ENCODE assay signal across 25 cellular contexts in genomic region chr13:110294146-110294545, GRCh38. TPM values are rescaled to one million over a fixed set of nuclear protein-coding genes. Genes with fewer than 3 reads are reported as not detected.
DNase-seq lines count a peak whose midpoint lies in the region; ATAC-seq, FAIRE-seq and TF ChIP-seq lines count a peak whose summit lies in the region.
"Had no signal": no experiment of that assay in that cellular context is flagged by ENCODE, and none has a peak within 500 bp of the region (broad histone marks: within the 10 kb centered on the region; RNA-seq: fewer than 3 reads in every experiment).

No MANE protein-coding gene starts in this region.

- no peaks in the 10 kb centered on the region for H3K27me3 Mint-ChIP-seq in astrocyte (ENCODE audit: low read depth, unreplicated experiment)
- peaks cover 18% of the 10 kb centered on the region for H3K27me3 Mint-ChIP-seq in activated CD8-positive, alpha-beta T cell treated with anti-CD3 and anti-CD28 coated beads, Interleukin-2, amount 10 ng/mL, durations not matched to agents 7 days and 5 days (ENCODE audit: low read depth)

- no peak for FAIRE-seq in astrocyte (lab: Jason Lieb, UNC)
- FAIRE-seq: HTR-8/SVneo, urothelium cell line had no signal

- no peaks in the 10 kb centered on the region for H3K9me3 ChIP-seq in astrocyte (ENCODE audit: insufficient read depth, low read depth, low read length)

- H3K4me2 ChIP-seq in astrocyte (ENCODE audit: low read length), result no peak overlapping the region

- ATAC-seq in activated CD8-positive, alpha-beta T cell treated with anti-CD3 and anti-CD28 coated beads, Interleukin-2, amount 10 ng/mL, durations not matched to agents 7 days and 5 days, result no peak
- ATAC-seq in GM21447 (IDR thresholded peaks at IDR 0.05; ENCODE audit: unreplicated experiment), result no peak
- ATAC-seq in HG02678 (IDR thresholded peaks at IDR 0.05; ENCODE audit: unreplicated experiment), result no peak
- ATAC-seq: natural killer cell had no signal

- H3K4me3 ChIP-seq in astrocyte (ENCODE audit: insufficient read depth, low read depth, low read length) (no peak overlapping the region), foreskin fibroblast (ENCODE audit: low read depth in 1 of 2, low read length in 2 of 2) (no peak overlapping the region), rectal smooth muscle tissue (ENCODE audit: low read length) (no peak overlapping the region)

- H3K27ac ChIP-seq in astrocyte (ENCODE audit: low read depth, low read length) (no peak overlapping the region), rectal smooth muscle tissue (ENCODE audit: low read depth, low read length) (peak overlapping the region; percentile 23)

- DNase-seq in AG20443 (ENCODE audit: low spot score) (peak; percentile 68), astrocyte (ENCODE audit: low read depth) (no peak), foreskin fibroblast (peak; percentile 82 to 88), epidermal melanocyte (ENCODE audit: insufficient read length, low spot score) (no peak)
- DNase-seq in activated CD8-positive, alpha-beta T cell treated with anti-CD3 and anti-CD28 coated beads, Interleukin-2, amount 10 ng/mL, durations not matched to agents 7 days and 5 days, result no peak
- DNase-seq: activated CD4-positive, alpha-beta T cell treated with anti-CD3 and anti-CD28 coated beads, Interleukin-2, amount 50 U/mL, for 48 hours; activated naive CD8-positive, alpha-beta T cell treated with anti-CD3 and anti-CD28 coated beads, Interleukin-2, amount 10 ng/mL, durations not matched to agents 7 days and 5 days; activated T-cell treated with anti-CD3 and anti-CD28 coated beads, Interleukin-2, amount 50 U/mL, for 48 hours; CD8-positive, alpha-beta memory T cell; central memory CD4-positive, alpha-beta T cell; glutamatergic neuron; HFFc6; mammary epithelial cell; natural killer cell; NCI-H1417 treated with DMSO at 0.1 percent for 48 hours; NCI-H226; NK-92 treated with Interleukin-12 subunit alpha and Interleukin-12 subunit beta, amount 100 ng/mL, for 24 hours; stimulated activated CD4-positive, alpha-beta T cell treated with anti-CD3 and anti-CD28 coated beads, Interleukin-15, amount 100 ng/mL, for 24 hours; stimulated activated naive CD4-positive, alpha-beta T cell had no signal

- H3K4me3 Mint-ChIP-seq in astrocyte (ENCODE audit: unreplicated experiment), result no peak overlapping the region
- H3K4me3 Mint-ChIP-seq in activated CD8-positive, alpha-beta T cell treated with anti-CD3 and anti-CD28 coated beads, Interleukin-2, amount 10 ng/mL, durations not matched to agents 7 days and 5 days, result no peak overlapping the region
- H3K4me3 Mint-ChIP-seq: activated naive CD8-positive, alpha-beta T cell treated with anti-CD3 and anti-CD28 coated beads, Interleukin-2, amount 10 ng/mL, durations not matched to agents 7 days and 5 days; CD8-positive, alpha-beta memory T cell; HFFc6; natural killer cell had no signal

- H3K9ac ChIP-seq in astrocyte (ENCODE audit: low read length) (no peak overlapping the region), rectal smooth muscle tissue (ENCODE audit: low read length) (no peak overlapping the region)

- H3K36me3 Mint-ChIP-seq in astrocyte (ENCODE audit: low read depth, unreplicated experiment), result peaks cover 33% of the 10 kb centered on the region
- H3K36me3 Mint-ChIP-seq in activated CD8-positive, alpha-beta T cell treated with anti-CD3 and anti-CD28 coated beads, Interleukin-2, amount 10 ng/mL, durations not matched to agents 7 days and 5 days (ENCODE audit: low read depth), result no peaks in the 10 kb centered on the region
- H3K36me3 Mint-ChIP-seq: activated naive CD8-positive, alpha-beta T cell treated with anti-CD3 and anti-CD28 coated beads, Interleukin-2, amount 10 ng/mL, durations not matched to agents 7 days and 5 days; CD8-positive, alpha-beta memory T cell; natural killer cell had no signal

- H3K27me3 ChIP-seq in astrocyte (ENCODE audit: insufficient read depth, low read length), result no peaks in the 10 kb centered on the region
- no peaks in the 10 kb centered on the region for H3K27me3 ChIP-seq in rectal smooth muscle tissue (ENCODE audit: control insufficient read depth, insufficient read depth, low read length)

- peaks cover 22% of the 10 kb centered on the region for H3K4me1 Mint-ChIP-seq in astrocyte (ENCODE audit: low read depth, unreplicated experiment)
- peaks cover 4% of the 10 kb centered on the region for H3K4me1 Mint-ChIP-seq in activated CD8-positive, alpha-beta T cell treated with anti-CD3 and anti-CD28 coated beads, Interleukin-2, amount 10 ng/mL, durations not matched to agents 7 days and 5 days (ENCODE audit: low read depth)
- H3K4me1 Mint-ChIP-seq: CD8-positive, alpha-beta memory T cell; natural killer cell had no signal

- peak overlapping the region; percentile 43 for H3K27ac Mint-ChIP-seq in astrocyte (ENCODE audit: unreplicated experiment)
- no peak overlapping the region for H3K27ac Mint-ChIP-seq in activated CD8-positive, alpha-beta T cell treated with anti-CD3 and anti-CD28 coated beads, Interleukin-2, amount 10 ng/mL, durations not matched to agents 7 days and 5 days
- H3K27ac Mint-ChIP-seq: activated naive CD8-positive, alpha-beta T cell treated with anti-CD3 and anti-CD28 coated beads, Interleukin-2, amount 10 ng/mL, durations not matched to agents 7 days and 5 days; CD8-positive, alpha-beta memory T cell; HFFc6; natural killer cell; progenitor cell of endocrine pancreas had no signal

- H3K79me2 ChIP-seq in astrocyte (ENCODE audit: insufficient read depth, low read length), result peaks cover 100% of the 10 kb centered on the region

- H2AFZ ChIP-seq in astrocyte (ENCODE audit: low read depth, low read length), result no peak overlapping the region

- peaks cover 12% of the 10 kb centered on the region for H3K36me3 ChIP-seq in astrocyte (ENCODE audit: insufficient read depth, low read length)
- no peaks in the 10 kb centered on the region for H3K36me3 ChIP-seq in rectal smooth muscle tissue (ENCODE audit: control insufficient read depth, insufficient read depth, low read length)

- H3K4me1 ChIP-seq in astrocyte (ENCODE audit: insufficient read depth, low read length), result peaks cover 4% of the 10 kb centered on the region
- peaks cover 19% of the 10 kb centered on the region for H3K4me1 ChIP-seq in rectal smooth muscle tissue (ENCODE audit: control insufficient read depth, insufficient read depth, low read length)

- no peak for TF ChIP-seq CTCF in astrocyte (IDR thresholded peaks at IDR 0.05; ENCODE audit: insufficient read depth, low read depth, low read length)
- TF ChIP-seq CTCF in foreskin fibroblast (IDR thresholded peaks at IDR 0.05; ENCODE audit: low read depth, low read length), result no peak

- H4K20me1 ChIP-seq in astrocyte (ENCODE audit: insufficient read depth, low read length), result peaks cover 99% of the 10 kb centered on the region

- CTCF ChIA-PET in activated CD8-positive, alpha-beta T cell treated with anti-CD3 and anti-CD28 coated beads, Interleukin-2, amount 10 ng/mL, durations not matched to agents 7 days and 5 days (lab: Charles Lee), result no interaction called here

- POLR2A ChIA-PET in activated CD8-positive, alpha-beta T cell treated with anti-CD3 and anti-CD28 coated beads, Interleukin-2, amount 10 ng/mL, durations not matched to agents 7 days and 5 days (lab: Charles Lee), result no interaction called here

- no peaks in the 10 kb centered on the region for H3K9me3 Mint-ChIP-seq in astrocyte (ENCODE audit: unreplicated experiment)
- no peaks in the 10 kb centered on the region for H3K9me3 Mint-ChIP-seq in activated CD8-positive, alpha-beta T cell treated with anti-CD3 and anti-CD28 coated beads, Interleukin-2, amount 10 ng/mL, durations not matched to agents 7 days and 5 days (ENCODE audit: insufficient read depth)
- H3K9me3 Mint-ChIP-seq: HFFc6, natural killer cell had no signal

RNA-seq across cellular contexts. Expression of gene COL4A1, which starts 12.8 kb away (rescaled TPM):
- total RNA-seq in astrocyte, result 2,489 and 3,103 TPM in 2 replicates
- total RNA-seq in activated CD8-positive, alpha-beta T cell treated with anti-CD3 and anti-CD28 coated beads, Interleukin-2, amount 10 ng/mL, durations not matched to agents 7 days and 5 days, result not detected
- total RNA-seq: activated naive CD8-positive, alpha-beta T cell treated with anti-CD3 and anti-CD28 coated beads, Interleukin-2, amount 10 ng/mL, durations not matched to agents 7 days and 5 days; CD8-positive, alpha-beta memory T cell; natural killer cell had no signal

RNA-seq across cellular contexts. Expression of gene COL4A2, which starts 12.9 kb away (rescaled TPM):
- 1,414 and 1,647 TPM in 2 replicates for total RNA-seq in astrocyte
- total RNA-seq in activated CD8-positive, alpha-beta T cell treated with anti-CD3 and anti-CD28 coated beads, Interleukin-2, amount 10 ng/mL, durations not matched to agents 7 days and 5 days, result not detected
- total RNA-seq: activated naive CD8-positive, alpha-beta T cell treated with anti-CD3 and anti-CD28 coated beads, Interleukin-2, amount 10 ng/mL, durations not matched to agents 7 days and 5 days; CD8-positive, alpha-beta memory T cell; natural killer cell had no signal

Comparison
In these comparisons a context has a peak if more than half of its experiments do, and no peak if none do; other contexts are left out.
1. DNase-seq: peak in AG20443 (single experiment) and foreskin fibroblast (2 of 2); none in astrocyte (single experiment), activated CD8-positive, alpha-beta T cell treated with anti-CD3 and anti-CD28 coated beads, Interleukin-2, amount 10 ng/mL, durations not matched to agents 7 days and 5 days (single experiment) and epidermal melanocyte (single experiment).
2. RNA of gene COL4A1, which starts 12.8 kb away (total RNA-seq): 2,489 to 3,103 TPM in astrocyte; not detected in activated CD8-positive, alpha-beta T cell treated with anti-CD3 and anti-CD28 coated beads, Interleukin-2, amount 10 ng/mL, durations not matched to agents 7 days and 5 days; every median in the first group is over 1,000 times any median in the second.
3. RNA of gene COL4A2, which starts 12.9 kb away (total RNA-seq): 1,414 to 1,647 TPM in astrocyte; not detected in activated CD8-positive, alpha-beta T cell treated with anti-CD3 and anti-CD28 coated beads, Interleukin-2, amount 10 ng/mL, durations not matched to agents 7 days and 5 days; every median in the first group is over 1,000 times any median in the second.